25 cellular contexts compared by ENCODE assay signal in genomic region chr5:154391788-154392187, GRCh38.
"Had no signal": no experiment of that assay in that cellular context is flagged by ENCODE, and none has a peak within 500 bp of the region (broad histone marks: within the 10 kb centered on the region; RNA-seq: fewer than 3 reads in every experiment).

No MANE protein-coding gene starts in this region.

- H3K9ac ChIP-seq: SK-N-SH had no signal

- H3K9me3 Mint-ChIP-seq: IgD-negative memory B cell had no signal

- H3K4me3 ChIP-seq: MG63 had no signal

- DNase-seq: Karpas-422, KG1, MG63, NCI-H1092, NCI-H1105 treated with DMSO at 0.1 percent for 48 hours, NCI-H1417 treated with DMSO at 0.1 percent for 48 hours, NCI-H146, NCI-H1694 treated with DMSO at 0.1 percent for 48 hours, NCI-H1930, NCI-H2081, NCI-H2107, NCI-H2227 treated with DMSO at 0.1 percent for 48 hours, NCI-H446, NCI-H510A, NCI-H524 treated with DMSO at 0.1 percent for 48 hours, NCI-H69, NCI-H774, PC-3, SHP77, SK-N-SH, T-helper 1 cell had no signal

- H3K27me3 Mint-ChIP-seq: IgD-negative memory B cell had no signal

- H3K4me2 ChIP-seq: SK-N-SH had no signal

- H3K27me3 ChIP-seq: MG63 had no signal

- H3K9me3 ChIP-seq: MG63, SK-N-SH had no signal

- H3K36me3 ChIP-seq: MG63 had no signal

- ATAC-seq: HepG2, Panc1, PC-3 had no signal

- H3K27ac ChIP-seq: RWPE1 had no signal
